Comparison of ENCODE assay signal across 20 cellular contexts in the genomic region with DNA sequence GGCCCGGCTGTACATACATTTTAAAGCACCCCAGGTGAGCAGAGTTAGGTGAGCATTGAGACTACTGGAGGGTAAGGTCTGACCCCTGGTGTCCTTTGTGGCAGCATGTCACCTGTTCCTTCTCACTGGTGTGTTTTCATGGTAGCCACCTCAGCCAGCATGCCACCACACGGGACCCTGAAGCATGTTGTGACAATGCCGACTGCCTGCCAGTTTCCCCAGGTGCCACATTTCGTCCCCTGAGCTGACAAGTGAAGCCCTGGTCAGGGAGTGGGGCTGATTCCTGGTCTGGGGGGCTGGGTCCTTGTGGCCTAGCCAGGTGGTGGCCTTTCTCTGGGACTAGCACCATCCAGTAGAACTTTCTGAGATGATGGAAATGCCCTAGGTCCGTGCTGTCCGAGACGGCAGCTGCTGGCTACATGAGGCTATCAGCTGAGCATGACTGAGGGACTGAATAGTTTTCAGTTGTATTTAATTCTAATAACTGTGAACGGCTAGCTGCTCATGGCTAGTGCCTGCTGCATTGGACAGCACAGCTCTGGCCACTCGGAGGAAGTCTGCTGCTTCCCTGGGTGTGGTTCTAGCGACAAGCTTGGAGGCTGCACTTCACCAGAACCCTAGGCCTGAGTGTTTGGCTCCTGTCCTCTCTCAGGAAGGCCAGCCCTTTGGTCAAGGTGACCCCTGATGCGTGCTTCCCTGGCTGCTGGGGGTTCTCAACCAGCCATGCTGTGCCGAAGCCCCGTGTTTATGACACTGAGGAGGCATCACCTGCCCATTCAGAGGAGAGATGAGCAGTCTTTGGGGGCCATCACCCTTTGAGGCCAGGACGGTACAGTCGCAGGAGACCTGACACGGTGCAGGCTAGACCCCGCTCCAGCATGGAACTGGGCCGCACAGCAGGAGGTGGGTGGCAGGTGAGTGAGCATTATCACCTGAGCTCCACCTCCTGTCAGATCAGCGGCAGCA. TPM values are rescaled to one million over a fixed set of nuclear protein-coding genes. Genes with fewer than 3 reads are reported as not detected.
DNase-seq lines count a peak whose midpoint lies in the region; ATAC-seq and TF ChIP-seq lines count a peak whose summit lies in the region.
"Had no signal": no experiment of that assay in that cellular context is flagged by ENCODE, and none has a peak within 500 bp of the region (broad histone marks: within the 10 kb centered on the region; RNA-seq: fewer than 3 reads in every experiment).

No MANE protein-coding gene starts in this region.

- peaks cover 5% of the 10 kb centered on the region for H3K27me3 Mint-ChIP-seq in activated T-cell treated with anti-CD3 and anti-CD28 coated beads, Interleukin-2, amount 50 U/mL, for 24 hours
- peaks cover 9% of the 10 kb centered on the region for H3K27me3 Mint-ChIP-seq in chondrocyte (ENCODE audit: low read depth)

- TF ChIP-seq CTCF in chondrocyte (IDR thresholded peaks at IDR 0.05): no peak

- H3K4me1 Mint-ChIP-seq in activated T-cell treated with anti-CD3 and anti-CD28 coated beads, Interleukin-2, amount 50 U/mL, for 24 hours (ENCODE audit: low read depth): no peaks in the 10 kb centered on the region
- H3K4me1 Mint-ChIP-seq in chondrocyte (ENCODE audit: low read depth): no peaks in the 10 kb centered on the region

- no peak overlapping the region for H3K4me3 Mint-ChIP-seq in activated T-cell treated with anti-CD3 and anti-CD28 coated beads, Interleukin-2, amount 50 U/mL, for 24 hours
- H3K4me3 Mint-ChIP-seq in chondrocyte (ENCODE audit: unreplicated experiment): no peak overlapping the region
- H3K4me3 Mint-ChIP-seq: T-helper 1 cell treated with Interleukin-12 subunit alpha and Interleukin-12 subunit beta and Interleukin-4 antibody, amounts not matched to agents 30 μg/mL and 1 μg/mL, for 36 hours had no signal

- H3K9me3 Mint-ChIP-seq in activated T-cell treated with anti-CD3 and anti-CD28 coated beads, Interleukin-2, amount 50 U/mL, for 24 hours: no peaks in the 10 kb centered on the region
- H3K9me3 Mint-ChIP-seq in chondrocyte (ENCODE audit: low read depth): no peaks in the 10 kb centered on the region
- H3K9me3 Mint-ChIP-seq: T-helper 1 cell treated with Interleukin-12 subunit alpha and Interleukin-12 subunit beta and Interleukin-4 antibody, amounts not matched to agents 30 μg/mL and 1 μg/mL, for 36 hours had no signal

- no peak for ATAC-seq in HG02588 (IDR thresholded peaks at IDR 0.05; ENCODE audit: unreplicated experiment)

- no peak overlapping the region for H3K27ac Mint-ChIP-seq in activated T-cell treated with anti-CD3 and anti-CD28 coated beads, Interleukin-2, amount 50 U/mL, for 24 hours
- H3K27ac Mint-ChIP-seq in chondrocyte (ENCODE audit: unreplicated experiment): no peak overlapping the region
- H3K27ac Mint-ChIP-seq: T-helper 1 cell treated with Interleukin-12 subunit alpha and Interleukin-12 subunit beta and Interleukin-4 antibody, amounts not matched to agents 30 μg/mL and 1 μg/mL, for 36 hours had no signal

- H3K36me3 Mint-ChIP-seq in activated T-cell treated with anti-CD3 and anti-CD28 coated beads, Interleukin-2, amount 50 U/mL, for 24 hours (ENCODE audit: low read depth): no peaks in the 10 kb centered on the region
- no peaks in the 10 kb centered on the region for H3K36me3 Mint-ChIP-seq in chondrocyte (ENCODE audit: low read depth)

- DNase-seq in activated T-cell treated with anti-CD3 and anti-CD28 coated beads, Interleukin-2, amount 50 U/mL, for 24 hours: peak; percentile 8
- DNase-seq in activated T-cell treated with anti-CD3 and anti-CD28 coated beads for 4 hours (no peak), chondrocyte (ENCODE audit: low spot score) (peak; percentile 82), myocyte (ENCODE audit: low read depth) (peak; percentile 23), ureter (ENCODE audit: low spot score) (peak; percentile 28), iPS-NIHi11 (ENCODE audit: low spot score) (no peak)
- DNase-seq in NK-92 treated with Interleukin-12 subunit alpha and Interleukin-12 subunit beta, amount 100 ng/mL, for 24 hours (lab: John Stamatoyannopoulos, UW): no peak
- DNase-seq: activated naive CD4-positive, alpha-beta T cell; kidney glomerular epithelial cell; NCI-H1105; NCI-H524 treated with DMSO at 0.1 percent for 48 hours; nucleus accumbens had no signal

RNA-seq across cellular contexts. Expression of gene C3orf22, which starts 3.9 kb away (rescaled TPM):
- total RNA-seq in chondrocyte (not detected in 3 replicates), myocyte (not detected in 2 replicates), ureter (not detected)
- not detected for polyA plus RNA-seq in myocyte (2012)
- total RNA-seq: hepatocyte, HT1080, LHCN-M2, mononuclear cell, OCI-LY7 had no signal
- polyA plus RNA-seq: hepatocyte had no signal

RNA-seq across cellular contexts. Expression of gene CHST13, which starts 30.9 kb away (rescaled TPM):
- total RNA-seq in chondrocyte (not detected in 3 replicates), myocyte (0.21 TPM in 1 of 2 replicates, not detected in the other), ureter (not detected)
- polyA plus RNA-seq in myocyte (2012): 0.13 TPM
- total RNA-seq: cerebellum, HT1080, LHCN-M2, OCI-LY7 had no signal

RNA-seq across cellular contexts. Expression of gene UROC1, which starts 37.3 kb away (rescaled TPM):
- 0.15 TPM in 1 of 3 replicates, not detected in the others for total RNA-seq in chondrocyte
- not detected in 2 replicates for total RNA-seq in myocyte
- 0.03 TPM for polyA plus RNA-seq in myocyte (2012)
- total RNA-seq in ureter: not detected
- total RNA-seq: LHCN-M2, mononuclear cell had no signal

Comparison
In these comparisons a context has a peak if more than half of its experiments do, and no peak if none do; other contexts are left out.
1. DNase-seq: peak in activated T-cell treated with anti-CD3 and anti-CD28 coated beads, Interleukin-2, amount 50 U/mL, for 24 hours (single experiment), chondrocyte (single experiment), myocyte (single experiment) and ureter (single experiment); none in activated T-cell treated with anti-CD3 and anti-CD28 coated beads for 4 hours (single experiment), NK-92 treated with Interleukin-12 subunit alpha and Interleukin-12 subunit beta, amount 100 ng/mL, for 24 hours (single experiment) and iPS-NIHi11 (single experiment).